16 cellular contexts compared by ENCODE assay signal in the genomic region with DNA sequence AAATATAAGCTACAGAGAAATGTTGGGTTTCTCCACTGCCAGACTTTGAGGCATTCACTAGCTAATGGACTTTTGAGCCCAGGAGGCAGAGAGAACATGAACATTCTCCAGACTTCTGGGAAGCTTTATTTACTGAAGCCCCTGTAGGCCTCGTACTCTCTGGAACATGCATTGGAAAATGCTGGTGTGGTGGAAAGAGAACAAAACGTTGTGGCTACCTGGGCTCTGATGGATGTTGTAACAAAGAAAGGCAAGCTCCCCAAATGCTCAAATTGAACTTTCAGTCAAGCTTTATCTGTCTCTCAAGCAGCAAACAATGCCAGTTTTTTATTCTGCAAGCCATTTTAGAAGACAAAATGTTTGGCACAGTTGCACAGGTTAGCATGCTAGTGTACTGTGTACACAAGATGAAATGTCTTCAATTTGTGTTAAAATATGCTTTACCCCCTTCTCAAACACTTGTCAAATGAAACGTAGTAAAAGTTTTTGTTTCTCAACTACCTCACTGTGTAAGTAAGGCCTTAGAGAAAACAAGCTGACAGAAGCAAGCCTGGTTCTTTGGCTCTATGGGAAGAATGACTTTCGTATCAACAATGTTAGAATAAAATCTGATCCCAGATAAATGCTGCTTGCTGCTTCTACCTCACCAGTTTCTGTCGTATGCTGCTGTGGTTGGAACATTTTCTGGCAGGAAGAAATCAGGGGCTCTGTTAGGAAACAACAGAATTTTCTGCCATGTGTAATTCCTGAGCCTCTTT.
DNase-seq lines count a peak whose midpoint lies in the region; ATAC-seq and TF ChIP-seq lines count a peak whose summit lies in the region.
"Had no signal": no experiment of that assay in that cellular context is flagged by ENCODE, and none has a peak within 500 bp of the region (broad histone marks: within the 10 kb centered on the region; RNA-seq: fewer than 3 reads in every experiment).

No MANE protein-coding gene starts in this region.

- H3K9me3 ChIP-seq in BLaER1 (no peaks in the 10 kb centered on the region), OCI-LY7 (ENCODE audit: low read length) (peaks cover 4% of the 10 kb centered on the region; the same call in 1 of the 2 replicates), esophagus muscularis mucosa (no peaks in the 10 kb centered on the region), sigmoid colon (no peaks in the 10 kb centered on the region)
- H3K9me3 ChIP-seq: SK-N-SH had no signal

- TF ChIP-seq POLR2A in esophagus muscularis mucosa (IDR thresholded peaks at IDR 0.05; ENCODE audit: low read depth) (no peak), sigmoid colon (IDR thresholded peaks at IDR 0.05) (no peak)

- ATAC-seq in GM21447 (IDR thresholded peaks at IDR 0.05; ENCODE audit: unreplicated experiment) (no peak), GM21390 (IDR thresholded peaks at IDR 0.05; ENCODE audit: unreplicated experiment) (no peak)
- ATAC-seq: activated CD4-positive, CD25-positive, alpha-beta regulatory T cell treated with anti-CD3 and anti-CD28 coated beads, Interleukin-2, amount 50 U/mL, for 24 hours had no signal

- H2AFZ ChIP-seq in OCI-LY7 (ENCODE audit: low read length), result peak overlapping the region; percentile 87

- H3K27ac ChIP-seq in BLaER1 (0 out of 2 replicates have a peak overlapping the region, but pooled peaks have one; percentile 32), OCI-LY7 (ENCODE audit: low read depth, low read length, poor library complexity, severe bottlenecking) (peak overlapping the region; percentile 43), esophagus muscularis mucosa (replicated peaks in 1 of 4) (peak overlapping the region; percentile 57 to 66 (median 59)), sigmoid colon (peak overlapping the region; percentile 33 to 62 (median 54))

- TF ChIP-seq CTCF in OCI-LY7 (conservative IDR thresholded peaks at IDR 0.05; ENCODE audit: low read length) (no peak), esophagus muscularis mucosa (IDR thresholded peaks at IDR 0.05) (no peak), sigmoid colon (IDR thresholded peaks at IDR 0.05) (no peak)

- H3K4me2 ChIP-seq in BLaER1, result peak overlapping the region; percentile 61
- peak overlapping the region; percentile 57 for H3K4me2 ChIP-seq in OCI-LY7 (ENCODE audit: low read length)
- H3K4me2 ChIP-seq: SK-N-SH had no signal

- no peaks in the 10 kb centered on the region for H3K79me2 ChIP-seq in OCI-LY7 (ENCODE audit: insufficient read depth, low read depth, low read length)

- TF ChIP-seq EP300 in esophagus muscularis mucosa (IDR thresholded peaks at IDR 0.05) (no peak), sigmoid colon (IDR thresholded peaks at IDR 0.05) (no peak)

- DNase-seq in OCI-LY7 (ENCODE audit: low spot score) (no peak), esophagus muscularis mucosa (ENCODE audit: extremely low spot score) (no peak), sigmoid colon (no peak), HT-29 (ENCODE audit: low spot score) (no peak), NCI-H187 treated with DMSO at 0.1 percent for 48 hours (lab: John Stamatoyannopoulos, UW) (no peak)
- DNase-seq: activated T-cell treated with anti-CD3 and anti-CD28 coated beads, Interleukin-2, amount 50 U/mL, for 1 hour; H7; islet precursor cell; NCI-H146; NCI-H510A; SK-N-SH; stimulated activated CD4-positive, alpha-beta T cell treated with anti-CD3 and anti-CD28 coated beads, Interleukin-1b, Interleukin-23, amount 100 ng/mL, for 48 hours had no signal

- POLR2A ChIA-PET in OCI-LY7 (lab: Charles Lee), result interaction anchor here (0.8 to 3.6 kb wide), 12 partner anchors 9 to 158 kb away, joined by 3 to 34 read pairs (median 6); a partner anchor contains a TSS

- H3K4me1 ChIP-seq in BLaER1, result peaks cover 21% of the 10 kb centered on the region
- H3K4me1 ChIP-seq in OCI-LY7 (ENCODE audit: insufficient read depth, low read length, poor library complexity, severe bottlenecking), result peaks cover 52% of the 10 kb centered on the region
- H3K4me1 ChIP-seq in esophagus muscularis mucosa, result peaks cover 12 to 54% (median 51%) of the 10 kb centered on the region in 4 donors
- peaks cover 0 to 54% (median 26%) of the 10 kb centered on the region in 4 donors for H3K4me1 ChIP-seq in sigmoid colon

- no peaks in the 10 kb centered on the region for H4K20me1 ChIP-seq in BLaER1
- no peaks in the 10 kb centered on the region for H4K20me1 ChIP-seq in OCI-LY7 (ENCODE audit: insufficient read depth, low read length)

- H3K36me3 ChIP-seq in BLaER1, result no peaks in the 10 kb centered on the region
- H3K36me3 ChIP-seq in OCI-LY7 (ENCODE audit: insufficient read depth, low read length), result no peaks in the 10 kb centered on the region; the same call in 1 of the 2 replicates
- no peaks in the 10 kb centered on the region for H3K36me3 ChIP-seq in esophagus muscularis mucosa
- H3K36me3 ChIP-seq in sigmoid colon, result no peaks in the 10 kb centered on the region

- intact Hi-C loops in OCI-LY7 (cut with micrococcal nuclease; ENCODE audit: unreplicated experiment), result no loop called here
- intact Hi-C loops in esophagus muscularis mucosa (cut with DNase I), result no loop called here
- intact Hi-C loops in sigmoid colon (cut with DNase I), result no loop called here

- no TSS peak for BruUV-seq in OCI-LY7 (replicated peaks; lab: Mats Ljungman, UMichigan)

- no peak overlapping the region for H3K4me3 ChIP-seq in BLaER1
- peak overlapping the region; percentile 21 for H3K4me3 ChIP-seq in OCI-LY7 (ENCODE audit: low read depth, low read length, poor library complexity, severe bottlenecking)
- no peak overlapping the region for H3K4me3 ChIP-seq in esophagus muscularis mucosa
- H3K4me3 ChIP-seq in sigmoid colon, result no peak overlapping the region

- WGBS in esophagus muscularis mucosa, result 26% methylated on average over 5 of the region's 5 CpGs
- WGBS in sigmoid colon, 2 donors, result 56 to 73% methylated on average over 5 of the region's 5 CpGs

- H3K9ac ChIP-seq in BLaER1, result no peak overlapping the region
- H3K9ac ChIP-seq: SK-N-SH had no signal

- H3K27me3 ChIP-seq in BLaER1 (no peaks in the 10 kb centered on the region), esophagus muscularis mucosa (no peaks in the 10 kb centered on the region), sigmoid colon (no peaks in the 10 kb centered on the region)

- CTCF ChIA-PET in OCI-LY7 (lab: Charles Lee; ENCODE audit: unreplicated experiment), result interaction anchor here (0.6 to 3.1 kb wide), 3 partner anchors 28 to 883 kb away, joined by 3 to 43 read pairs (median 4); a partner anchor contains a TSS

- H3K9me2 ChIP-seq in OCI-LY7 (ENCODE audit: insufficient read depth, low read length), result no peaks in the 10 kb centered on the region
- H3K9me2 ChIP-seq: SK-N-SH had no signal
